8 cellular contexts compared by ENCODE assay signal in the genomic region with DNA sequence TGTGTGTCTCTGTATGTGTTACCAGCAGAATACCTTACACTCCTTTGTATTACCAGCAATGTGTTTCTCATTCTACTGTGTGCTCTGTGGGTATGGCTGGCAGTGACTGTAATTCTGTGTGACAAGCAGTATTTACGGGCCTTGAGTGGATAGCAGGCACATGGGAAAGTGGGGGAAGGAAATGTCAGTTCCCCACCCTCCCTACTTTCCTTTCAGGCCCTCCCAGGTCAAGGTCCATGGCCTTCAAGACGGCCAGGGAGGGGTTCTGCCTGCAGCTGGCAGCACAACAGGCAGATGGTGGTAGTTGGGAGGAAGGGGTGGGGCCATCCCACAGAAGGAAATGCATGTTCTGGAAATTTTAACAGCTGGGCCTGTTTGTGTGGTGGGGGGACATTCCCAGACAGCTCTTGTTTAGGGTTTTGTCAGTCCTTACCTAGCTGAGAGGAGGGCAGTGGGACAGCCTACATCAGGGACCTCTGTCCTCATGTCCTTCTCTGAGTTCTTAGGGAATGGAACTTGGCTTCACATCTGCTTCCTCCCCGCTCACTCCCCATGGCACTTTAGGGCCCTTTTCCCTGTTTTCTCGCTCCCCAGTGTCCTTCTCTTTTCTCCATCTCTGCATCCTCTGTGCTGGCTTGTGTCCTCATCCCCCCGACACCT. TPM values are rescaled to one million over a fixed set of nuclear protein-coding genes. Genes with fewer than 3 reads are reported as not detected.
A peak's percentile ranks its signal among the peaks of the same experiment; 100 is the strongest.
DNase-seq lines count a peak whose midpoint lies in the region; ATAC-seq and TF ChIP-seq lines count a peak whose summit lies in the region.

No MANE protein-coding gene starts in this region.

- peak overlapping the region in 3 of 4 donors; percentile 46 to 94 (median 83) for H3K4me3 Mint-ChIP-seq in IgD-negative memory B cell

- H3K4me1 ChIP-seq in muscle layer of colon (ENCODE audit: insufficient read depth, low read length), result peaks cover 22% of the 10 kb centered on the region

- ATAC-seq in GM21515 (IDR thresholded peaks at IDR 0.05; ENCODE audit: unreplicated experiment) (no peak), HG02763 (IDR thresholded peaks at IDR 0.05; ENCODE audit: unreplicated experiment) (no peak)

- H3K27ac ChIP-seq in muscle layer of colon (ENCODE audit: low read depth, low read length), result peak overlapping the region; percentile 40

- H3K4me1 Mint-ChIP-seq in IgD-negative memory B cell, result peaks cover 55 to 70% (median 63%) of the 10 kb centered on the region in 3 donors

- no peak overlapping the region for H3K9ac ChIP-seq in muscle layer of colon (ENCODE audit: low read length)

- H3K4me3 ChIP-seq in AG10803 (ENCODE audit: low read length), result no peak overlapping the region
- no peak overlapping the region for H3K4me3 ChIP-seq in cardiac fibroblast (replicated peaks in 1 of 2; ENCODE audit: low read depth in 2 of 2, low read length in 2 of 2)
- H3K4me3 ChIP-seq in muscle layer of colon (ENCODE audit: low read depth in 1 of 2, low read length in 2 of 2), result no peak overlapping the region

- no peaks in the 10 kb centered on the region for H3K9me3 ChIP-seq in muscle layer of colon (ENCODE audit: low read length)

- H3K27me3 ChIP-seq in muscle layer of colon (ENCODE audit: control insufficient read depth in 1 of 2, insufficient read depth in 2 of 2, low read length in 2 of 2), result no peaks in the 10 kb centered on the region

- H3K27ac Mint-ChIP-seq in IgD-negative memory B cell, result peak overlapping the region; percentile 63 to 96 (median 75)

- no peaks in the 10 kb centered on the region for H3K27me3 Mint-ChIP-seq in IgD-negative memory B cell

- TF ChIP-seq CTCF in AG10803 (conservative IDR thresholded peaks at IDR 0.05; ENCODE audit: low read length) (no peak), cardiac fibroblast (IDR thresholded peaks at IDR 0.05; ENCODE audit: low read depth, low read length) (no peak)

- H3K9me3 Mint-ChIP-seq in IgD-negative memory B cell, result no peaks in the 10 kb centered on the region

- H3K36me3 ChIP-seq in muscle layer of colon (ENCODE audit: insufficient read depth, low read length), result peaks cover 3% of the 10 kb centered on the region

- H3K36me3 Mint-ChIP-seq in IgD-negative memory B cell, result no peaks in the 10 kb centered on the region

- peak; percentile 51 for DNase-seq in AG10803 (ENCODE audit: low read depth)
- peak; percentile 52 to 65 for DNase-seq in cardiac fibroblast (ENCODE audit: low read depth in 2 of 2)
- DNase-seq in iPS-NIHi7 (ENCODE audit: extremely low spot score), result no peak
- no peak for DNase-seq in mesenteric fat pad (ENCODE audit: low spot score)

RNA-seq across cellular contexts. Expression of a gene that starts 14.6 kb away (rescaled TPM):
- 78.3 TPM for polyA plus RNA-seq in IgD-negative memory B cell
- total RNA-seq in mesenteric fat pad, result 285 TPM

Comparison
In these comparisons a context has a peak if more than half of its experiments do, and no peak if none do; other contexts are left out.
1. DNase-seq: peak in AG10803 (single experiment) and cardiac fibroblast (2 of 2); none in iPS-NIHi7 (single experiment) and mesenteric fat pad (single experiment).